Comparison of ENCODE assay signal across 8 cellular contexts in the genomic region with DNA sequence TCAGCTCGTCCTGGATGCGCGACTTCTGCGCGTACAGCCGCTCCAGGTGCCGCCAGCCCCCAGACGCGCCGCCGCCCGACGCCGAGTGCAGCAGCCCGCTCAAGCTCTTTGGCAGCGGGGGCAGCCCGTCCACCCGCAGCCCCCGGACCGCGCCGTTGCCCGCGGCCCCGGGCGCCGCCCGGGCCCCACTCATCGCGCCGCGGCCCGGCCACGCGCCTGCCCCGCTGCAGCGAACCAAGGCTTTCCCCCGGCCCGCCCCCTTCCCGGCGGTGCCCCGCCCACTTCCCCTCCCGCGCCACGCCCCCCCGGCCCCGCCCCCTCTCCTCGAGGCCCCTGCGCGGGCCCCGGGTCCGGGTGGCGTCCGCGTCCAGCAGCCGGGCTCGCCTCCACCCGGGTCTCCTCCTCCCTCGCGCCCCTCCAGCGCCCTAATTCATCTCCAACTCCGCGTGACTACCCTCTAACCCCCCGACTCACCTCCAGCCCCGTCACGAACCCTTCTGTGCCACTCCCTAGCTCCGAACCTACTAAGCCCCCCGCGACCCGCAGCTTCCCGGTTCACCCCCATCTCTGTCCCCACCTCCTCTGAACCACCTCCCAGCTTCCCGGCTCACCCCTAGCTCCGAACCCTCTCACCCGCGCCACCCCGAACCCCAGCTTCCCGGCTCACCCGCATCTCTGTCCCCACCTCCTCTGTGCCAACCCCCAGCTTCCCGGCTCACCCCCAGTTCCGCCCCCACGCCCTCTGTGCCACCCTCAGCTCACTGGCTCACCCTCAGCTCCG.
DNase-seq lines count a peak whose midpoint lies in the region; ATAC-seq lines count a peak whose summit lies in the region.

A gene (minus strand): TSS at position 236 of the 781 bp plus-strand sequence. CDS start 43 bp downstream, at position 193.

- H3K4me3 ChIP-seq in duodenal mucosa (ENCODE audit: low read depth in 1 of 2, low read length in 2 of 2): peak within 1 kb of the TSS; percentile 73 to 75

- peak; percentile 66 for ATAC-seq in GM21390 (IDR thresholded peaks at IDR 0.05; ENCODE audit: unreplicated experiment)

- no peaks in the 10 kb centered on the region for H3K36me3 ChIP-seq in duodenal mucosa (ENCODE audit: control insufficient read depth in 1 of 2, insufficient read depth in 2 of 2, low read length in 2 of 2)

- no peak within 1 kb of the TSS for H3K27ac ChIP-seq in duodenal mucosa (ENCODE audit: low read depth, low read length)

- peak within 1 kb of the TSS; percentile 37 to 57 for H3K9ac ChIP-seq in duodenal mucosa (ENCODE audit: low read depth in 1 of 2, low read length in 2 of 2)

- H3K9me3 ChIP-seq in duodenal mucosa (ENCODE audit: control insufficient read depth in 1 of 2, low read length in 2 of 2): no peaks in the 10 kb centered on the region

- H3K27me3 ChIP-seq in duodenal mucosa (ENCODE audit: control insufficient read depth in 1 of 2, insufficient read depth in 2 of 2, low read length in 2 of 2): peaks cover 11 to 16% of the 10 kb centered on the region in 2 donors

- H3K4me1 ChIP-seq in duodenal mucosa (ENCODE audit: control insufficient read depth in 1 of 2, insufficient read depth in 2 of 2, low read length in 2 of 2): peaks cover 5 to 17% of the 10 kb centered on the region in 2 donors

- in situ Hi-C loops in KBM-7 (cut with MboI; ENCODE audit: low pct_unique_long_range_greater_than_20kb, low sequenced_read_pairs): no loop called here

- peak; percentile 34 for DNase-seq in COR-L47 (lab: John Stamatoyannopoulos, UW)
- DNase-seq in KBM-7: peak; percentile 7
- DNase-seq in activated CD4-positive, alpha-beta T cell treated with anti-CD3 and anti-CD28 coated beads, Interleukin-2, amount 50 U/mL, for 1 hour: peak; percentile 74
- peak; percentile 50 for DNase-seq in medulla oblongata (ENCODE audit: extremely low spot score)
- peak; percentile 48 for DNase-seq in stimulated activated CD8-positive, alpha-beta memory T cell treated with anti-CD3 and anti-CD28 coated beads, Interleukin-12 subunit alpha, Interleukin-12 subunit beta, amount 100 ng/mL, for 1 hour (ENCODE audit: low read depth)
- DNase-seq in NCI-H526 treated with DMSO at 0.1 percent for 48 hours (lab: John Stamatoyannopoulos, UW): no peak
